20 cellular contexts compared by ENCODE assay signal in the genomic region with DNA sequence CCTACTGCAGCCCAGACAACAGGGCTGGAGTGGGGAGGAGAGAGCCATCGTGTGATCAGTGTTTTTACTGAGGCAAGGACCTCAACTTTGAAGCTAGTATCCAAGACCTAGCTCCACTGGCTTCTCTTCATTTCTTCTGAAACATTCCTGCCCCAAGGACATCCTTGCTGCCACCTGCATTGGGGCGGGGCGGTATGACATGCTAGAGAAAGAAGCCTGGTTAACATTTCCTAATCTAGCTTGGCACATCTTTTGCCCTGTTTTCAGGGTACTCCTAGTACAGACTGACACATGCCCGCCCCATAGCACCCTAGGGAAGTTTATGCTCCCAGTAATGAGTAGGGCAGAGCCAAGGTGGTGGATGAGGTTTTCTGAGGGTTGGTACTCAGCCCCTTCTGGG. TPM values are rescaled to one million over a fixed set of nuclear protein-coding genes. Genes with fewer than 3 reads are reported as not detected.
A peak's percentile ranks its signal among the peaks of the same experiment; 100 is the strongest.
DNase-seq lines count a peak whose midpoint lies in the region; ATAC-seq and TF ChIP-seq lines count a peak whose summit lies in the region.
"Had no signal": no experiment of that assay in that cellular context is flagged by ENCODE, and none has a peak within 500 bp of the region (broad histone marks: within the 10 kb centered on the region; RNA-seq: fewer than 3 reads in every experiment).

No MANE protein-coding gene starts in this region.

- no peak for TF ChIP-seq EP300 in ovary (IDR thresholded peaks at IDR 0.05)

- peak; percentile 47 for ATAC-seq in esophagus mucosa
- no peak for ATAC-seq in lower lobe of right lung

- no peaks in the 10 kb centered on the region for H3K9me3 Mint-ChIP-seq in activated CD4-positive, alpha-beta T cell treated with anti-CD3 and anti-CD28 coated beads, Interleukin-2, amount 10 ng/mL, durations not matched to agents 24 days and 14 days
- H3K9me3 Mint-ChIP-seq: IgD-negative memory B cell had no signal

- TF ChIP-seq CTCF in ovary (IDR thresholded peaks at IDR 0.05) (no peak), lower lobe of right lung (IDR thresholded peaks at IDR 0.05) (no peak)

- H3K27me3 Mint-ChIP-seq in activated CD4-positive, alpha-beta T cell treated with anti-CD3 and anti-CD28 coated beads, Interleukin-2, amount 10 ng/mL, durations not matched to agents 24 days and 14 days = peaks cover 19% of the 10 kb centered on the region

- intact Hi-C loops in ovary (cut with DNase I) (loop anchor here in 3 of 4 donors (2.0 to 10.0 kb wide), 4 partner anchors 56 to 240 kb away; partner anchors contain the start of gene SPATA20 (in 1 of the 3)), lower lobe of right lung (cut with DNase I) (no loop called here)
- intact Hi-C loops in activated CD4-positive, alpha-beta T cell treated with anti-CD3 and anti-CD28 coated beads, Interleukin-2, amount 10 ng/mL, durations not matched to agents 24 days and 14 days (cut with micrococcal nuclease) = loop anchor here (10.0 kb wide), 1 partner anchor 360 kb away; no protein-coding TSS in a partner anchor

- no peaks in the 10 kb centered on the region for H3K36me3 ChIP-seq in ovary
- H3K36me3 ChIP-seq in lower lobe of right lung = no peaks in the 10 kb centered on the region
- H3K36me3 ChIP-seq: BLaER1 treated with 17β-estradiol and CSF1 and Interleukin-3, amounts not matched to agents 10 nM and 100 nM; MG63 had no signal

- 72 to 88% (median 78%) methylated on average over 4 of the region's 4 CpGs for WGBS in ovary, 3 donors

- no peak for DNase-seq in caudate nucleus (lab: John Stamatoyannopoulos, UW)
- no peak for DNase-seq in ovary
- DNase-seq in activated CD4-positive, alpha-beta T cell treated with anti-CD3 and anti-CD28 coated beads, Interleukin-2, amount 10 ng/mL, durations not matched to agents 24 days and 14 days = no peak
- no peak for DNase-seq in lower lobe of right lung
- no peak for DNase-seq in NOMO-1 treated with dmso at 0.1 percent for 144 hours (lab: John Stamatoyannopoulos, UW; ENCODE audit: unreplicated experiment)
- no peak for DNase-seq in NCI-H510A treated with DMSO at 0.1 percent for 48 hours (lab: John Stamatoyannopoulos, UW)
- DNase-seq: COR-L47, DMS 273 treated with DMSO at 0.1 percent for 48 hours, GF-D8, HCEC 1CT, Karpas-422, NCI-H510A, OCI-M1, SK-N-SH had no signal

- no peak overlapping the region for H3K27ac Mint-ChIP-seq in activated CD4-positive, alpha-beta T cell treated with anti-CD3 and anti-CD28 coated beads, Interleukin-2, amount 10 ng/mL, durations not matched to agents 24 days and 14 days
- H3K27ac Mint-ChIP-seq: IgD-negative memory B cell had no signal

- no peak for TF ChIP-seq POLR2A in ovary (IDR thresholded peaks at IDR 0.05)

- peaks cover 6% of the 10 kb centered on the region for H3K4me1 Mint-ChIP-seq in activated CD4-positive, alpha-beta T cell treated with anti-CD3 and anti-CD28 coated beads, Interleukin-2, amount 10 ng/mL, durations not matched to agents 24 days and 14 days

- H3K4me3 ChIP-seq in ovary (no peak overlapping the region), lower lobe of right lung (no peak overlapping the region)
- H3K4me3 ChIP-seq: BLaER1 treated with 17β-estradiol and CSF1 and Interleukin-3, amounts not matched to agents 10 nM and 100 nM; GM23248; MG63 had no signal

- H3K27ac ChIP-seq in caudate nucleus (ENCODE audit: low read depth, low read length) (peak overlapping the region; percentile 75), ovary (peak overlapping the region; percentile 5 to 40), lower lobe of right lung (no peak overlapping the region)
- H3K27ac ChIP-seq: BLaER1 treated with 17β-estradiol and CSF1 and Interleukin-3, amounts not matched to agents 10 nM and 100 nM; GM23248 had no signal

- H3K4me1 ChIP-seq in ovary (ENCODE audit: insufficient read depth) = peaks cover 8% of the 10 kb centered on the region
- peaks cover 6% of the 10 kb centered on the region for H3K4me1 ChIP-seq in lower lobe of right lung

- no peak overlapping the region for H3K4me3 Mint-ChIP-seq in activated CD4-positive, alpha-beta T cell treated with anti-CD3 and anti-CD28 coated beads, Interleukin-2, amount 10 ng/mL, durations not matched to agents 24 days and 14 days
- H3K4me3 Mint-ChIP-seq: IgD-negative memory B cell had no signal

- no peaks in the 10 kb centered on the region for H3K36me3 Mint-ChIP-seq in activated CD4-positive, alpha-beta T cell treated with anti-CD3 and anti-CD28 coated beads, Interleukin-2, amount 10 ng/mL, durations not matched to agents 24 days and 14 days (ENCODE audit: low read depth)
- H3K36me3 Mint-ChIP-seq: IgD-negative memory B cell had no signal

- no peaks in the 10 kb centered on the region for H3K27me3 ChIP-seq in ovary
- H3K27me3 ChIP-seq in lower lobe of right lung (ENCODE audit: low read depth) = peaks cover 9% of the 10 kb centered on the region
- H3K27me3 ChIP-seq: BLaER1 treated with 17β-estradiol and CSF1 and Interleukin-3, amounts not matched to agents 10 nM and 100 nM; MG63 had no signal

- H3K9me3 ChIP-seq in ovary = no peaks in the 10 kb centered on the region
- H3K9me3 ChIP-seq in lower lobe of right lung = no peaks in the 10 kb centered on the region
- H3K9me3 ChIP-seq: BLaER1 treated with 17β-estradiol and CSF1 and Interleukin-3, amounts not matched to agents 10 nM and 100 nM; MG63; SK-N-SH had no signal

RNA-seq across cellular contexts. Expression of gene ANKRD40CL, which starts 17.8 kb away (rescaled TPM):
- not detected for total RNA-seq in esophagus mucosa
- total RNA-seq in ovary = not detected
- polyA plus RNA-seq in ovary = not detected
- total RNA-seq in activated CD4-positive, alpha-beta T cell treated with anti-CD3 and anti-CD28 coated beads, Interleukin-2, amount 10 ng/mL, durations not matched to agents 24 days and 14 days = not detected in 2 replicates
- total RNA-seq in lower lobe of right lung = not detected
- total RNA-seq: Daoy, GM23248 had no signal
- polyA plus RNA-seq: GM23248, IgD-negative memory B cell, SK-N-SH had no signal

RNA-seq across cellular contexts. Expression of gene WFIKKN2, which starts 50.3 kb away (rescaled TPM):
- total RNA-seq in esophagus mucosa (not detected), ovary (100 to 1,000 TPM in 4 of 7 donors, 10 to 100 TPM in 3; 29.8 to 178 (median 107) TPM), lower lobe of right lung (0.35 TPM)
- 10 to 100 TPM; 20.9 to 71.5 TPM for polyA plus RNA-seq in ovary
- not detected in 2 replicates for total RNA-seq in activated CD4-positive, alpha-beta T cell treated with anti-CD3 and anti-CD28 coated beads, Interleukin-2, amount 10 ng/mL, durations not matched to agents 24 days and 14 days
- total RNA-seq: Daoy, GM23248 had no signal
- polyA plus RNA-seq: GM23248, IgD-negative memory B cell, SK-N-SH had no signal

Comparison
In these comparisons a context has a peak if more than half of its experiments do, and no peak if none do; other contexts are left out.
1. RNA of gene WFIKKN2, which starts 50.3 kb away (total RNA-seq): 29.8 to 178 TPM in ovary; 0.35 TPM in lower lobe of right lung (single experiment), not detected in esophagus mucosa (single experiment) and not detected in activated CD4-positive, alpha-beta T cell treated with anti-CD3 and anti-CD28 coated beads, Interleukin-2, amount 10 ng/mL, durations not matched to agents 24 days and 14 days; every median in the first group is over 10 times any median in the second.